In genomic region chr10:12243860-12244620, GRCh38 we compare ENCODE assay signal across 2 cellular contexts.
TF ChIP-seq lines count a peak whose summit lies in the region.

No MANE protein-coding gene starts in this region.

TF ChIP-seq in HepG2, 621 proteins besides CTCF, POLR2A, EP300 and RAD21 (continued from another document):
- TF ChIP-seq RARA (CRISPR knock-in tag; IDR thresholded peaks at IDR 0.05) (no peak), TEF (CRISPR knock-in tag; IDR thresholded peaks at IDR 0.05) (no peak), CBFB (CRISPR knock-in tag; IDR thresholded peaks at IDR 0.05) (no peak), GRHL1 (CRISPR knock-in tag; conservative IDR thresholded peaks at IDR 0.05) (no peak), NFE2 (CRISPR knock-in tag; IDR thresholded peaks at IDR 0.05) (no peak)

TF ChIP-seq in SK-N-SH treated with all-trans-retinoic acid at 6 μM for 48 hours, 23 proteins besides CTCF, POLR2A, EP300 and RAD21 (continued from another document):
- TF ChIP-seq ZNF8 (CRISPR knock-in tag; IDR thresholded peaks at IDR 0.05) (no peak), ISL1 (CRISPR knock-in tag; IDR thresholded peaks at IDR 0.05) (no peak), CSRNP3 (CRISPR knock-in tag; IDR thresholded peaks at IDR 0.05) (no peak), TOX (CRISPR knock-in tag; IDR thresholded peaks at IDR 0.05; ENCODE audit: borderline replicate concordance) (no peak), BACH2 (CRISPR knock-in tag; IDR thresholded peaks at IDR 0.05; ENCODE audit: borderline replicate concordance) (no peak), TSHZ2 (CRISPR knock-in tag; IDR thresholded peaks at IDR 0.05) (no peak), OSR1 (CRISPR knock-in tag; IDR thresholded peaks at IDR 0.05) (no peak)
